In genomic region chr12:9364224-9365176, GRCh38 we compare ENCODE assay signal across 8 cellular contexts.
A peak's percentile ranks its signal among the peaks of the same experiment; 100 is the strongest.
DNase-seq lines count a peak whose midpoint lies in the region; ATAC-seq and TF ChIP-seq lines count a peak whose summit lies in the region.

No MANE protein-coding gene starts in this region.

- H3K4me3 Mint-ChIP-seq in activated CD8-positive, alpha-beta memory T cell treated with anti-CD3 and anti-CD28 coated beads, Interleukin-2, amount 10 ng/mL, durations not matched to agents 7 days and 5 days = peak overlapping the region; percentile 52

- no peaks in the 10 kb centered on the region for H3F3A ChIP-seq in DOHH2 (ENCODE audit: control insufficient read depth, insufficient read depth)

- peak; percentile 89 for DNase-seq in activated CD8-positive, alpha-beta memory T cell treated with anti-CD3 and anti-CD28 coated beads, Interleukin-2, amount 10 ng/mL, durations not matched to agents 7 days and 5 days
- DNase-seq in stimulated activated naive CD8-positive, alpha-beta T cell treated with anti-CD3 and anti-CD28 coated beads, Interleukin-15, Interleukin-2, amounts not matched to agents 100 U/mL and 50 U/mL, for 24 hours = peak; percentile 33
- DNase-seq in NCI-H2029 treated with DMSO at 0.1 percent for 48 hours (lab: John Stamatoyannopoulos, UW) (no peak), MG63 (no peak)

- CTCF ChIA-PET in activated CD8-positive, alpha-beta memory T cell treated with anti-CD3 and anti-CD28 coated beads, Interleukin-2, amount 10 ng/mL, durations not matched to agents 7 days and 5 days (lab: Charles Lee) = interaction anchor here (1.2 to 2.7 kb wide), 5 partner anchors 10 to 85 kb away, joined by 3 to 7 read pairs (median 4); no protein-coding TSS in a partner anchor

- peak overlapping the region; percentile 84 for H3K27ac Mint-ChIP-seq in activated CD8-positive, alpha-beta memory T cell treated with anti-CD3 and anti-CD28 coated beads, Interleukin-2, amount 10 ng/mL, durations not matched to agents 7 days and 5 days

- peaks cover 12% of the 10 kb centered on the region for H3K4me1 ChIP-seq in DOHH2 (ENCODE audit: control insufficient read depth, low read length)
- peaks cover 37% of the 10 kb centered on the region for H3K4me1 ChIP-seq in iPS-18a (ENCODE audit: control insufficient read depth, low read depth, low read length)

- no peaks in the 10 kb centered on the region for H3K9me3 Mint-ChIP-seq in activated CD8-positive, alpha-beta memory T cell treated with anti-CD3 and anti-CD28 coated beads, Interleukin-2, amount 10 ng/mL, durations not matched to agents 7 days and 5 days (ENCODE audit: low read depth)

- ATAC-seq in GM21367 (IDR thresholded peaks at IDR 0.05; ENCODE audit: unreplicated experiment) (peak; percentile 73), HG03558 (IDR thresholded peaks at IDR 0.05; ENCODE audit: extremely low read depth, unreplicated experiment) (peak; percentile 72)
- ATAC-seq in activated CD8-positive, alpha-beta memory T cell treated with anti-CD3 and anti-CD28 coated beads, Interleukin-2, amount 10 ng/mL, durations not matched to agents 7 days and 5 days = peak; percentile 81
- ATAC-seq in stimulated activated naive CD8-positive, alpha-beta T cell treated with anti-CD3 and anti-CD28 coated beads, Interleukin-15, Interleukin-2, amounts not matched to agents 100 U/mL and 50 U/mL, for 24 hours = peak; percentile 91

- H4K20me1 ChIP-seq in DOHH2 (ENCODE audit: control insufficient read depth, insufficient read depth, low read depth, low read length) = no peaks in the 10 kb centered on the region

- H3K9me3 ChIP-seq in DOHH2 (ENCODE audit: control insufficient read depth, insufficient read depth, low read length) = no peaks in the 10 kb centered on the region
- H3K9me3 ChIP-seq in iPS-18a (ENCODE audit: control insufficient read depth, low read depth, low read length) = no peaks in the 10 kb centered on the region
- no peaks in the 10 kb centered on the region for H3K9me3 ChIP-seq in MG63

- H3K36me3 ChIP-seq in DOHH2 (ENCODE audit: control insufficient read depth, low read length) = no peaks in the 10 kb centered on the region
- no peaks in the 10 kb centered on the region for H3K36me3 ChIP-seq in iPS-18a (ENCODE audit: control insufficient read depth, low read depth, low read length)
- no peaks in the 10 kb centered on the region for H3K36me3 ChIP-seq in MG63

- no peak overlapping the region for H3K27ac ChIP-seq in DOHH2 (ENCODE audit: low read depth, low read length)
- H3K27ac ChIP-seq in iPS-18a (ENCODE audit: low read length) = peak overlapping the region; percentile 65

- peaks cover 64% of the 10 kb centered on the region for H3K4me1 Mint-ChIP-seq in activated CD8-positive, alpha-beta memory T cell treated with anti-CD3 and anti-CD28 coated beads, Interleukin-2, amount 10 ng/mL, durations not matched to agents 7 days and 5 days

- peak overlapping the region; percentile 51 for H3K9ac ChIP-seq in iPS-18a (ENCODE audit: low read length)

- H3K9me2 ChIP-seq in DOHH2 (replicated peaks; ENCODE audit: control insufficient read depth, low read length) = no peaks in the 10 kb centered on the region

- H3K4me2 ChIP-seq in DOHH2 (ENCODE audit: low read length) = peak overlapping the region; percentile 47

- peaks cover 29% of the 10 kb centered on the region for H3K36me3 Mint-ChIP-seq in activated CD8-positive, alpha-beta memory T cell treated with anti-CD3 and anti-CD28 coated beads, Interleukin-2, amount 10 ng/mL, durations not matched to agents 7 days and 5 days

- no peaks in the 10 kb centered on the region for H3K79me2 ChIP-seq in DOHH2 (ENCODE audit: control insufficient read depth, low read length)

- H3K27me3 Mint-ChIP-seq in activated CD8-positive, alpha-beta memory T cell treated with anti-CD3 and anti-CD28 coated beads, Interleukin-2, amount 10 ng/mL, durations not matched to agents 7 days and 5 days = peaks cover 15% of the 10 kb centered on the region

- peak overlapping the region; percentile 9; the same call in 1 of the 2 replicates for H3K4me3 ChIP-seq in DOHH2 (ENCODE audit: low read length)
- peak overlapping the region; percentile 32 for H3K4me3 ChIP-seq in iPS-18a (ENCODE audit: low read length)
- no peak overlapping the region for H3K4me3 ChIP-seq in MG63

- H3K27me3 ChIP-seq in DOHH2 (ENCODE audit: control insufficient read depth, low read length) (peaks cover 3% of the 10 kb centered on the region; the same call in 1 of the 2 replicates), iPS-18a (ENCODE audit: control insufficient read depth, insufficient read depth, low read length) (no peaks in the 10 kb centered on the region), MG63 (no peaks in the 10 kb centered on the region)

- TF ChIP-seq CTCF in DOHH2 (IDR thresholded peaks at IDR 0.05; ENCODE audit: low read depth, low read length, poor library complexity, severe bottlenecking) = no peak

Comparison
In these comparisons a context has a peak if more than half of its experiments do, and no peak if none do; other contexts are left out.
1. DNase-seq: peak in activated CD8-positive, alpha-beta memory T cell treated with anti-CD3 and anti-CD28 coated beads, Interleukin-2, amount 10 ng/mL, durations not matched to agents 7 days and 5 days (single experiment) and stimulated activated naive CD8-positive, alpha-beta T cell treated with anti-CD3 and anti-CD28 coated beads, Interleukin-15, Interleukin-2, amounts not matched to agents 100 U/mL and 50 U/mL, for 24 hours (single experiment); none in NCI-H2029 treated with DMSO at 0.1 percent for 48 hours (single experiment) and MG63 (single experiment).
2. Peak in every context shown above with its lines, with median percentiles within 50 percentile points of each other: ATAC-seq.